In the genomic region with DNA sequence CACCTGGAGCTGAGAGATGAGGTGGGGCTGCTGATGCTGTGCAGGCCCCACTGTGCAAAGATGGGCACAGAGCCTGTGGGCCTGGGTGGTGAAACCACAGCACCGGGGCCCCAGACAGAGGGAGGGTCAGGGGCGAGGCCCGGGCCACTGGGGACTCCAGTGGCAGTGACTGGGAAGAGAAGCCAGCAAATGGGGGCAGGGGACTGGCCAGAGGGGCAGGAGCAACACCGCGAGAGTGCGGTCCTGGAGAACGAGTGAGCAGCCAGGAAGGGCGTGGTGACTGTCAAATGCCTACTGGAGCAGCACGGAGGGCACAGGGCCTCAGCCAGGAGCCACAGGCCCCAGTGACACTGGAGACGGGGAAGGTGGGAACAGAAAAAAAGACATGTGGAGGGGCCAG, we compare ENCODE assay signal across 25 cellular contexts. TPM values are rescaled to one million over a fixed set of nuclear protein-coding genes. Genes with fewer than 3 reads are reported as not detected.
"Had no signal": no experiment of that assay in that cellular context is flagged by ENCODE, and none has a peak within 500 bp of the region (broad histone marks: within the 10 kb centered on the region; RNA-seq: fewer than 3 reads in every experiment).

No MANE protein-coding gene starts in this region.

- H3K27me3 Mint-ChIP-seq: activated naive CD8-positive, alpha-beta T cell treated with anti-CD3 and anti-CD28 coated beads, Interleukin-2, amount 10 ng/mL, durations not matched to agents 7 days and 5 days; stimulated activated memory B cell treated with anti-CD40 and anti-IgM and Interleukin-4, amounts not matched to agents 10 μg/mL and 1 μg/mL and 100 μg/mL, for 72 hours had no signal

- H3K27me3 ChIP-seq: ovary had no signal

- ATAC-seq: activated T-cell treated with anti-CD3 and anti-CD28 coated beads, Interleukin-2, amount 50 U/mL, for 72 hours; heart left ventricle; left colon; natural killer cell; psoas muscle; right cardiac atrium had no signal

- H3K36me3 ChIP-seq: breast epithelium, ovary had no signal

- DNase-seq: activated CD4-positive, alpha-beta T cell treated with anti-CD3 and anti-CD28 coated beads for 4 hours; activated CD4-positive, alpha-beta T cell treated with anti-CD3 and anti-CD28 coated beads, Interleukin-2, amount 50 U/mL, for 48 hours; activated CD4-positive, CD25-positive, alpha-beta regulatory T cell; activated effector memory CD4-positive, alpha-beta T cell treated with Interleukin-2 at 50 U/mL for 16 hours; activated naive CD4-positive, alpha-beta T cell treated with anti-CD3 and anti-CD28 coated beads for 36 hours; activated naive CD8-positive, alpha-beta T cell treated with anti-CD3 and anti-CD28 coated beads, Interleukin-2, amount 10 ng/mL, durations not matched to agents 7 days and 5 days; activated T-cell treated with anti-CD3 and anti-CD28 coated beads, Interleukin-2, amount 50 U/mL, for 72 hours; amniotic stem cell; effector CD4-positive, alpha-beta T cell; left colon; midbrain; natural killer cell; ovary; psoas muscle; stimulated activated CD4-positive, alpha-beta T cell treated with anti-CD3 and anti-CD28 coated beads, Interleukin-2, amount 100 ng/mL, for 24 hours; T1000 had no signal

- H3K4me3 Mint-ChIP-seq: activated naive CD4-positive, alpha-beta T cell treated with anti-CD3 and anti-CD28 coated beads for 36 hours; activated naive CD8-positive, alpha-beta T cell treated with anti-CD3 and anti-CD28 coated beads, Interleukin-2, amount 10 ng/mL, durations not matched to agents 7 days and 5 days; activated T-cell treated with anti-CD3 and anti-CD28 coated beads, Interleukin-2, amount 50 U/mL, for 72 hours; dendritic cell treated with granulocyte-macrophage colony-stimulating factor and Interleukin-4, amounts not matched to agents 40 ng/mL and 50 ng/mL, for 4 days; natural killer cell; stimulated activated memory B cell treated with anti-CD40 and anti-IgM and Interleukin-4, amounts not matched to agents 10 μg/mL and 1 μg/mL and 100 μg/mL, for 72 hours; T-helper 1 cell treated with Interleukin-12 subunit alpha and Interleukin-12 subunit beta and Interleukin-4 antibody, amounts not matched to agents 30 μg/mL and 1 μg/mL, for 36 hours had no signal

- H3K4me1 ChIP-seq: breast epithelium, psoas muscle had no signal

- H3K27ac Mint-ChIP-seq: activated naive CD4-positive, alpha-beta T cell treated with anti-CD3 and anti-CD28 coated beads for 36 hours; activated naive CD8-positive, alpha-beta T cell treated with anti-CD3 and anti-CD28 coated beads, Interleukin-2, amount 10 ng/mL, durations not matched to agents 7 days and 5 days; activated T-cell treated with anti-CD3 and anti-CD28 coated beads, Interleukin-2, amount 50 U/mL, for 72 hours; dendritic cell treated with granulocyte-macrophage colony-stimulating factor and Interleukin-4, amounts not matched to agents 40 ng/mL and 50 ng/mL, for 4 days; stimulated activated memory B cell treated with anti-CD40 and anti-IgM and Interleukin-4, amounts not matched to agents 10 μg/mL and 1 μg/mL and 100 μg/mL, for 72 hours; T-helper 1 cell treated with Interleukin-12 subunit alpha and Interleukin-12 subunit beta and Interleukin-4 antibody, amounts not matched to agents 30 μg/mL and 1 μg/mL, for 36 hours had no signal

- H3K36me3 Mint-ChIP-seq: activated naive CD8-positive, alpha-beta T cell treated with anti-CD3 and anti-CD28 coated beads, Interleukin-2, amount 10 ng/mL, durations not matched to agents 7 days and 5 days; natural killer cell; stimulated activated memory B cell treated with anti-CD40 and anti-IgM and Interleukin-4, amounts not matched to agents 10 μg/mL and 1 μg/mL and 100 μg/mL, for 72 hours had no signal

- H3K9me3 ChIP-seq: breast epithelium, heart left ventricle, ovary, psoas muscle had no signal

- H3K27ac ChIP-seq: breast epithelium, heart left ventricle, ovary, psoas muscle, skin epidermis had no signal

- H3K9me3 Mint-ChIP-seq: activated naive CD4-positive, alpha-beta T cell treated with anti-CD3 and anti-CD28 coated beads for 36 hours; activated naive CD8-positive, alpha-beta T cell treated with anti-CD3 and anti-CD28 coated beads, Interleukin-2, amount 10 ng/mL, durations not matched to agents 7 days and 5 days; activated T-cell treated with anti-CD3 and anti-CD28 coated beads, Interleukin-2, amount 50 U/mL, for 72 hours; dendritic cell treated with granulocyte-macrophage colony-stimulating factor and Interleukin-4, amounts not matched to agents 40 ng/mL and 50 ng/mL, for 4 days; natural killer cell; stimulated activated memory B cell treated with anti-CD40 and anti-IgM and Interleukin-4, amounts not matched to agents 10 μg/mL and 1 μg/mL and 100 μg/mL, for 72 hours; T-helper 1 cell treated with Interleukin-12 subunit alpha and Interleukin-12 subunit beta and Interleukin-4 antibody, amounts not matched to agents 30 μg/mL and 1 μg/mL, for 36 hours had no signal

- H3K4me3 ChIP-seq: breast epithelium, heart left ventricle, ovary, psoas muscle, skin epidermis had no signal

RNA-seq across cellular contexts. Expression of gene HCN4, which starts 39.8 kb away (rescaled TPM):
- total RNA-seq: activated naive CD4-positive, alpha-beta T cell treated with anti-CD3 and anti-CD28 coated beads for 36 hours; activated naive CD8-positive, alpha-beta T cell treated with anti-CD3 and anti-CD28 coated beads, Interleukin-2, amount 10 ng/mL, durations not matched to agents 7 days and 5 days; activated T-cell treated with anti-CD3 and anti-CD28 coated beads, Interleukin-2, amount 50 U/mL, for 72 hours; breast epithelium; fibroblast of villous mesenchyme; lung microvascular endothelial cell; natural killer cell; ovary; psoas muscle had no signal
- polyA plus RNA-seq: psoas muscle had no signal
